ENCODE assay signal across 25 cellular contexts in the genomic region with DNA sequence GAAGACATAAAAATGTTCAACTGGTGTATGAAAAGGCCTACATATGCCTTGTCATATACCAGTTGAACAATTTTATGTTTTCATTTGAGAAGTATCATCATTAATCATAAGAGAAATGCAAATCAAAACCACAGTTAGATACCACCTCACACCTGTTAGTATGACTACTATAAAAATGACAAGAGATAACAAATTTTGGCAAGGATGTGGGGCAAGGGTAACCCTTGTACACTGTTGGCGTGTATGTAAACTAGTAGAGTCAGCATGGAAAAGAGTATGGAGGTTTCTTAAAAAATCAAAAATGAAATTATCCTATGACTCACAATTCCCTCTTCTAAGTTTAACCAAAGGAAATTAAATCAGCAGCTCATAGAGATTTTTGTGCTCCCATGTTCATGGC.
"Had no signal": no experiment of that assay in that cellular context is flagged by ENCODE, and none has a peak within 500 bp of the region (broad histone marks: within the 10 kb centered on the region; RNA-seq: fewer than 3 reads in every experiment).

No MANE protein-coding gene starts in this region.

- H3K4me2 ChIP-seq: smooth muscle cell had no signal

- H3K27me3 ChIP-seq: gastrocnemius medialis, right atrium auricular region, stomach, thyroid gland had no signal

- H3K36me3 ChIP-seq: gastrocnemius medialis, lower lobe of right lung, prostate gland, right atrium auricular region, stomach, thyroid gland had no signal

- DNase-seq: effector CD8-positive, alpha-beta T cell; endodermal cell; foreskin fibroblast; gastrocnemius medialis; head of caudate nucleus; left ventricle myocardium superior; lower lobe of right lung; naive thymus-derived CD8-positive, alpha-beta T cell; nephron progenitor cell; nucleus accumbens; stimulated activated CD4-positive, alpha-beta T cell treated with anti-CD3 and anti-CD28 coated beads, Interleukin-12 subunit alpha, Interleukin-12 subunit beta, amount 100 ng/mL, for 4 hours; stimulated activated CD4-positive, alpha-beta T cell treated with anti-CD3 and anti-CD28 coated beads, Interleukin-2, amount 100 ng/mL, for 24 hours; stimulated activated CD4-positive, alpha-beta T cell treated with anti-CD3 and anti-CD28 coated beads, Interleukin-4, amount 100 ng/mL, for 4 hours; stimulated activated naive B cell treated with anti-CD40 and anti-IgM and Interleukin-4, amounts not matched to agents 10 μg/mL and 1 μg/mL and 100 μg/mL, for 72 hours; stomach; thyroid gland; trophoblast cell had no signal

- H3K4me3 Mint-ChIP-seq: dendritic cell treated with granulocyte-macrophage colony-stimulating factor and Interleukin-4, amounts not matched to agents 40 ng/mL and 50 ng/mL, for 4 days; endodermal cell; naive thymus-derived CD8-positive, alpha-beta T cell; nephron progenitor cell; stimulated activated naive B cell treated with anti-CD40 and anti-IgM and Interleukin-4, amounts not matched to agents 10 μg/mL and 1 μg/mL and 100 μg/mL, for 72 hours had no signal

- ATAC-seq: esophagus mucosa; gastrocnemius medialis; left ventricle myocardium superior; lower lobe of right lung; naive thymus-derived CD8-positive, alpha-beta T cell; sciatic nerve; stimulated activated naive B cell treated with anti-CD40 and anti-IgM and Interleukin-4, amounts not matched to agents 10 μg/mL and 1 μg/mL and 100 μg/mL, for 72 hours had no signal

- FAIRE-seq: keratinocyte had no signal

- H3K4me3 ChIP-seq: gastrocnemius medialis, lower lobe of right lung, prostate gland, right atrium auricular region, smooth muscle cell, stomach, thyroid gland had no signal

- H3K4me1 ChIP-seq: gastrocnemius medialis, lower lobe of right lung, prostate gland, right atrium auricular region, stomach, thyroid gland had no signal

- H3K36me3 Mint-ChIP-seq: naive thymus-derived CD8-positive, alpha-beta T cell had no signal

- H3K4me1 Mint-ChIP-seq: endodermal cell; naive thymus-derived CD8-positive, alpha-beta T cell; nephron progenitor cell; stimulated activated naive B cell treated with anti-CD40 and anti-IgM and Interleukin-4, amounts not matched to agents 10 μg/mL and 1 μg/mL and 100 μg/mL, for 72 hours had no signal

- H3K27ac Mint-ChIP-seq: dendritic cell treated with granulocyte-macrophage colony-stimulating factor and Interleukin-4, amounts not matched to agents 40 ng/mL and 50 ng/mL, for 4 days; endodermal cell; naive thymus-derived CD8-positive, alpha-beta T cell; nephron progenitor cell; stimulated activated naive B cell treated with anti-CD40 and anti-IgM and Interleukin-4, amounts not matched to agents 10 μg/mL and 1 μg/mL and 100 μg/mL, for 72 hours had no signal

- H3K9me3 ChIP-seq: gastrocnemius medialis, lower lobe of right lung, prostate gland, right atrium auricular region, thyroid gland had no signal

- H3K27me3 Mint-ChIP-seq: dendritic cell treated with granulocyte-macrophage colony-stimulating factor and Interleukin-4, amounts not matched to agents 40 ng/mL and 50 ng/mL, for 4 days; stimulated activated naive B cell treated with anti-CD40 and anti-IgM and Interleukin-4, amounts not matched to agents 10 μg/mL and 1 μg/mL and 100 μg/mL, for 72 hours had no signal

- H3K27ac ChIP-seq: epithelial cell of prostate, gastrocnemius medialis, lower lobe of right lung, prostate gland, right atrium auricular region, stomach, thyroid gland had no signal
